In genomic region chr22:30167734-30168133, GRCh38 we compare ENCODE assay signal across 12 cellular contexts.
A peak's percentile ranks its signal among the peaks of the same experiment; 100 is the strongest.
DNase-seq lines count a peak whose midpoint lies in the region; ATAC-seq lines count a peak whose summit lies in the region.
"Had no signal": no experiment of that assay in that cellular context is flagged by ENCODE, and none has a peak within 500 bp of the region (broad histone marks: within the 10 kb centered on the region; RNA-seq: fewer than 3 reads in every experiment).

No MANE protein-coding gene starts in this region.

- peaks cover 10% of the 10 kb centered on the region for H3K36me3 Mint-ChIP-seq in activated CD8-positive, alpha-beta memory T cell treated with anti-CD3 and anti-CD28 coated beads, Interleukin-2, amount 10 ng/mL, durations not matched to agents 7 days and 5 days
- H3K36me3 Mint-ChIP-seq in activated naive CD4-positive, alpha-beta T cell treated with anti-CD3 and anti-CD28 coated beads, Interleukin-2, amount 50 U/mL, for 24 hours = no peaks in the 10 kb centered on the region
- no peaks in the 10 kb centered on the region for H3K36me3 Mint-ChIP-seq in activated naive CD4-positive, alpha-beta T cell treated with anti-CD3 and anti-CD28 coated beads for 36 hours (ENCODE audit: low read depth)
- no peaks in the 10 kb centered on the region for H3K36me3 Mint-ChIP-seq in activated naive CD8-positive, alpha-beta T cell treated with anti-CD3 and anti-CD28 coated beads, Interleukin-2, amount 50 U/mL, for 24 hours (ENCODE audit: low read depth)
- no peaks in the 10 kb centered on the region for H3K36me3 Mint-ChIP-seq in stimulated activated naive CD8-positive, alpha-beta T cell treated with anti-CD3 and anti-CD28 coated beads, Interleukin-15, Interleukin-2, amounts not matched to agents 100 ng/mL and 50 ng/mL, for 24 hours (ENCODE audit: low read depth)

- intact Hi-C loops in activated naive CD4-positive, alpha-beta T cell treated with anti-CD3 and anti-CD28 coated beads for 36 hours (cut with micrococcal nuclease) = loop anchor here (1.0 to 10.0 kb wide), 8 partner anchors 8 to 577 kb away; partner anchors contain the start of gene LIF
- intact Hi-C loops in posterior cingulate gyrus (cut with DNase I) = no loop called here

- no peak overlapping the region for H3K4me3 Mint-ChIP-seq in activated CD8-positive, alpha-beta memory T cell treated with anti-CD3 and anti-CD28 coated beads, Interleukin-2, amount 10 ng/mL, durations not matched to agents 7 days and 5 days
- peak overlapping the region; percentile 9 for H3K4me3 Mint-ChIP-seq in activated naive CD4-positive, alpha-beta T cell treated with anti-CD3 and anti-CD28 coated beads, Interleukin-2, amount 50 U/mL, for 24 hours
- no peak overlapping the region for H3K4me3 Mint-ChIP-seq in activated naive CD4-positive, alpha-beta T cell treated with anti-CD3 and anti-CD28 coated beads for 36 hours
- no peak overlapping the region for H3K4me3 Mint-ChIP-seq in activated naive CD8-positive, alpha-beta T cell treated with anti-CD3 and anti-CD28 coated beads, Interleukin-2, amount 50 U/mL, for 24 hours
- H3K4me3 Mint-ChIP-seq in stimulated activated naive CD8-positive, alpha-beta T cell treated with anti-CD3 and anti-CD28 coated beads, Interleukin-15, Interleukin-2, amounts not matched to agents 100 ng/mL and 50 ng/mL, for 24 hours = peak overlapping the region; percentile 57
- H3K4me3 Mint-ChIP-seq: B cell; CD4-positive, alpha-beta T cell had no signal

- H3K9me3 Mint-ChIP-seq in activated CD8-positive, alpha-beta memory T cell treated with anti-CD3 and anti-CD28 coated beads, Interleukin-2, amount 10 ng/mL, durations not matched to agents 7 days and 5 days (ENCODE audit: low read depth) = no peaks in the 10 kb centered on the region
- no peaks in the 10 kb centered on the region for H3K9me3 Mint-ChIP-seq in activated naive CD4-positive, alpha-beta T cell treated with anti-CD3 and anti-CD28 coated beads, Interleukin-2, amount 50 U/mL, for 24 hours
- no peaks in the 10 kb centered on the region for H3K9me3 Mint-ChIP-seq in activated naive CD4-positive, alpha-beta T cell treated with anti-CD3 and anti-CD28 coated beads for 36 hours
- H3K9me3 Mint-ChIP-seq in activated naive CD8-positive, alpha-beta T cell treated with anti-CD3 and anti-CD28 coated beads, Interleukin-2, amount 50 U/mL, for 24 hours = no peaks in the 10 kb centered on the region
- H3K9me3 Mint-ChIP-seq in stimulated activated naive CD8-positive, alpha-beta T cell treated with anti-CD3 and anti-CD28 coated beads, Interleukin-15, Interleukin-2, amounts not matched to agents 100 ng/mL and 50 ng/mL, for 24 hours = no peaks in the 10 kb centered on the region
- H3K9me3 Mint-ChIP-seq: CD4-positive, alpha-beta T cell had no signal

- peaks cover 5% of the 10 kb centered on the region for H3K27me3 Mint-ChIP-seq in activated CD8-positive, alpha-beta memory T cell treated with anti-CD3 and anti-CD28 coated beads, Interleukin-2, amount 10 ng/mL, durations not matched to agents 7 days and 5 days
- no peaks in the 10 kb centered on the region for H3K27me3 Mint-ChIP-seq in activated naive CD4-positive, alpha-beta T cell treated with anti-CD3 and anti-CD28 coated beads, Interleukin-2, amount 50 U/mL, for 24 hours
- no peaks in the 10 kb centered on the region for H3K27me3 Mint-ChIP-seq in activated naive CD4-positive, alpha-beta T cell treated with anti-CD3 and anti-CD28 coated beads for 36 hours (ENCODE audit: low read depth)
- H3K27me3 Mint-ChIP-seq in activated naive CD8-positive, alpha-beta T cell treated with anti-CD3 and anti-CD28 coated beads, Interleukin-2, amount 50 U/mL, for 24 hours = no peaks in the 10 kb centered on the region
- H3K27me3 Mint-ChIP-seq in stimulated activated naive CD8-positive, alpha-beta T cell treated with anti-CD3 and anti-CD28 coated beads, Interleukin-15, Interleukin-2, amounts not matched to agents 100 ng/mL and 50 ng/mL, for 24 hours = no peaks in the 10 kb centered on the region
- H3K27me3 Mint-ChIP-seq: CD4-positive, alpha-beta T cell had no signal

- peak; percentile 52 for ATAC-seq in activated CD8-positive, alpha-beta memory T cell treated with anti-CD3 and anti-CD28 coated beads, Interleukin-2, amount 10 ng/mL, durations not matched to agents 7 days and 5 days
- ATAC-seq in activated naive CD8-positive, alpha-beta T cell treated with anti-CD3 and anti-CD28 coated beads, Interleukin-2, amount 50 U/mL, for 24 hours = peak; percentile 52

- CTCF ChIA-PET in activated CD8-positive, alpha-beta memory T cell treated with anti-CD3 and anti-CD28 coated beads, Interleukin-2, amount 10 ng/mL, durations not matched to agents 7 days and 5 days (lab: Charles Lee) = interaction anchor here (2.1 kb wide), 1 partner anchor 11 kb away, joined by 12 read pairs; no protein-coding TSS in a partner anchor
- CTCF ChIA-PET in activated naive CD4-positive, alpha-beta T cell treated with anti-CD3 and anti-CD28 coated beads for 36 hours (lab: Charles Lee) = interaction anchor here (1.0 to 5.5 kb wide), 4 partner anchors 11 to 29 kb away, joined by 3 to 26 read pairs (median 3); no protein-coding TSS in a partner anchor

- H3K27ac Mint-ChIP-seq in activated CD8-positive, alpha-beta memory T cell treated with anti-CD3 and anti-CD28 coated beads, Interleukin-2, amount 10 ng/mL, durations not matched to agents 7 days and 5 days = peak overlapping the region; percentile 74
- no peak overlapping the region for H3K27ac Mint-ChIP-seq in activated naive CD4-positive, alpha-beta T cell treated with anti-CD3 and anti-CD28 coated beads, Interleukin-2, amount 50 U/mL, for 24 hours
- no peak overlapping the region for H3K27ac Mint-ChIP-seq in activated naive CD4-positive, alpha-beta T cell treated with anti-CD3 and anti-CD28 coated beads for 36 hours
- H3K27ac Mint-ChIP-seq in activated naive CD8-positive, alpha-beta T cell treated with anti-CD3 and anti-CD28 coated beads, Interleukin-2, amount 50 U/mL, for 24 hours = no peak overlapping the region
- H3K27ac Mint-ChIP-seq in stimulated activated naive CD8-positive, alpha-beta T cell treated with anti-CD3 and anti-CD28 coated beads, Interleukin-15, Interleukin-2, amounts not matched to agents 100 ng/mL and 50 ng/mL, for 24 hours = no peak overlapping the region
- H3K27ac Mint-ChIP-seq: B cell; CD4-positive, alpha-beta T cell had no signal

- H3K4me1 Mint-ChIP-seq in activated CD8-positive, alpha-beta memory T cell treated with anti-CD3 and anti-CD28 coated beads, Interleukin-2, amount 10 ng/mL, durations not matched to agents 7 days and 5 days = peaks cover 14% of the 10 kb centered on the region
- H3K4me1 Mint-ChIP-seq in activated naive CD4-positive, alpha-beta T cell treated with anti-CD3 and anti-CD28 coated beads, Interleukin-2, amount 50 U/mL, for 24 hours = no peaks in the 10 kb centered on the region
- peaks cover 10% of the 10 kb centered on the region for H3K4me1 Mint-ChIP-seq in activated naive CD4-positive, alpha-beta T cell treated with anti-CD3 and anti-CD28 coated beads for 36 hours (ENCODE audit: low read depth)
- H3K4me1 Mint-ChIP-seq in activated naive CD8-positive, alpha-beta T cell treated with anti-CD3 and anti-CD28 coated beads, Interleukin-2, amount 50 U/mL, for 24 hours = no peaks in the 10 kb centered on the region
- H3K4me1 Mint-ChIP-seq in stimulated activated naive CD8-positive, alpha-beta T cell treated with anti-CD3 and anti-CD28 coated beads, Interleukin-15, Interleukin-2, amounts not matched to agents 100 ng/mL and 50 ng/mL, for 24 hours (ENCODE audit: low read depth) = no peaks in the 10 kb centered on the region
- H3K4me1 Mint-ChIP-seq: B cell had no signal

- no peak for DNase-seq in activated CD8-positive, alpha-beta memory T cell treated with anti-CD3 and anti-CD28 coated beads, Interleukin-2, amount 10 ng/mL, durations not matched to agents 7 days and 5 days
- DNase-seq in activated CD8-positive, alpha-beta memory T cell treated with anti-CD3 and anti-CD28 coated beads for 24 hours = no peak
- no peak for DNase-seq in activated naive CD4-positive, alpha-beta T cell treated with anti-CD3 and anti-CD28 coated beads for 36 hours
- DNase-seq in activated naive CD8-positive, alpha-beta T cell treated with anti-CD3 and anti-CD28 coated beads, Interleukin-2, amount 50 U/mL, for 24 hours = no peak
- DNase-seq in posterior cingulate gyrus = no peak
- DNase-seq: C1 segment of cervical spinal cord; Calu3; CD4-positive, alpha-beta T cell; DMS 273 treated with DMSO at 0.1 percent for 48 hours had no signal

Comparison
In these comparisons a context has a peak if more than half of its experiments do, and no peak if none do; other contexts are left out.
1. H3K4me3 Mint-ChIP-seq: peak in activated naive CD4-positive, alpha-beta T cell treated with anti-CD3 and anti-CD28 coated beads, Interleukin-2, amount 50 U/mL, for 24 hours (single experiment) and stimulated activated naive CD8-positive, alpha-beta T cell treated with anti-CD3 and anti-CD28 coated beads, Interleukin-15, Interleukin-2, amounts not matched to agents 100 ng/mL and 50 ng/mL, for 24 hours (single experiment); none in activated CD8-positive, alpha-beta memory T cell treated with anti-CD3 and anti-CD28 coated beads, Interleukin-2, amount 10 ng/mL, durations not matched to agents 7 days and 5 days (single experiment), activated naive CD4-positive, alpha-beta T cell treated with anti-CD3 and anti-CD28 coated beads for 36 hours (single experiment) and activated naive CD8-positive, alpha-beta T cell treated with anti-CD3 and anti-CD28 coated beads, Interleukin-2, amount 50 U/mL, for 24 hours (single experiment).